27 cellular contexts compared by ENCODE assay signal in genomic region chr2:82165377-82165776, GRCh38.
"Had no signal": no experiment of that assay in that cellular context is flagged by ENCODE, and none has a peak within 500 bp of the region (broad histone marks: within the 10 kb centered on the region; RNA-seq: fewer than 3 reads in every experiment).

No MANE protein-coding gene starts in this region.

- FAIRE-seq: colon, endometrium, endothelial cell of umbilical vein, frontal cortex had no signal

- ATAC-seq: effector memory CD8-positive, alpha-beta T cell; esophagus mucosa; foreskin keratinocyte; gastrocnemius medialis; gastroesophageal sphincter; heart left ventricle had no signal

- H3K4me3 ChIP-seq: colonic mucosa, coronary artery, dorsolateral prefrontal cortex, esophagus muscularis mucosa, esophagus squamous epithelium, gastrocnemius medialis, gastroesophageal sphincter, heart left ventricle had no signal

- H3K9me3 ChIP-seq: colonic mucosa, esophagus muscularis mucosa, esophagus squamous epithelium, gastrocnemius medialis, gastroesophageal sphincter, heart left ventricle had no signal

- DNase-seq: colonic mucosa; cortex of kidney; dermis blood vessel endothelial cell; dorsolateral prefrontal cortex; effector CD4-positive, alpha-beta T cell; effector CD8-positive, alpha-beta T cell; effector memory CD4-positive, alpha-beta T cell; effector memory CD8-positive, alpha-beta T cell; endodermal cell; erythroblast; esophagus squamous epithelium; foreskin fibroblast; foreskin keratinocyte; foreskin melanocyte; gastrocnemius medialis; glutamatergic neuron; head of caudate nucleus; heart left ventricle had no signal

- H3K27ac ChIP-seq: colonic mucosa, coronary artery, dorsolateral prefrontal cortex, epithelial cell of prostate, esophagus muscularis mucosa, esophagus squamous epithelium, foreskin keratinocyte, gastrocnemius medialis, gastroesophageal sphincter, heart left ventricle had no signal

- H3K36me3 ChIP-seq: colonic mucosa, esophagus muscularis mucosa, esophagus squamous epithelium, gastrocnemius medialis, gastroesophageal sphincter, heart left ventricle had no signal

- H3K27me3 ChIP-seq: colonic mucosa, dorsolateral prefrontal cortex, esophagus muscularis mucosa, esophagus squamous epithelium, foreskin keratinocyte, gastrocnemius medialis, gastroesophageal sphincter, heart left ventricle had no signal

- H3K4me1 ChIP-seq: colonic mucosa, esophagus muscularis mucosa, esophagus squamous epithelium, foreskin keratinocyte, gastrocnemius medialis, gastroesophageal sphincter, heart left ventricle had no signal
